8 cellular contexts compared by ENCODE assay signal in genomic region chr2:231642631-231643493, GRCh38. TPM values are rescaled to one million over a fixed set of nuclear protein-coding genes. Genes with fewer than 3 reads are reported as not detected.
DNase-seq lines count a peak whose midpoint lies in the region; ATAC-seq and TF ChIP-seq lines count a peak whose summit lies in the region.

No MANE protein-coding gene starts in this region.

- no peaks in the 10 kb centered on the region for H3K36me3 ChIP-seq in OCI-LY1 (ENCODE audit: insufficient read depth, low read length)
- H3K36me3 ChIP-seq in esophagus squamous epithelium, result no peaks in the 10 kb centered on the region
- H3K36me3 ChIP-seq in tibial nerve, result no peaks in the 10 kb centered on the region

- H3K9me3 ChIP-seq in OCI-LY1 (ENCODE audit: low read length) (no peaks in the 10 kb centered on the region), esophagus squamous epithelium (no peaks in the 10 kb centered on the region), tibial nerve (no peaks in the 10 kb centered on the region)

- peak overlapping the region; percentile 99 for H3K27ac Mint-ChIP-seq in osteocyte (ENCODE audit: unreplicated experiment)

- H3K79me2 ChIP-seq in OCI-LY1 (ENCODE audit: insufficient read depth, low read length), result no peaks in the 10 kb centered on the region

- ATAC-seq in HG02571 (IDR thresholded peaks at IDR 0.05; ENCODE audit: unreplicated experiment), result peak; percentile 65

- TF ChIP-seq POLR2A in esophagus squamous epithelium (IDR thresholded peaks at IDR 0.05) (peak in 1 of 4 donors; percentile 49), tibial nerve (IDR thresholded peaks at IDR 0.05) (no peak)

- intact Hi-C loops in esophagus squamous epithelium (cut with DNase I), result no loop called here

- H3K4me2 ChIP-seq in OCI-LY1 (ENCODE audit: low read length), result peak overlapping the region; percentile 55

- peak; percentile 83 to 94 for TF ChIP-seq EP300 in tibial nerve (IDR thresholded peaks at IDR 0.05)

- H3K9me2 ChIP-seq in OCI-LY1 (ENCODE audit: low read depth, low read length), result no peaks in the 10 kb centered on the region

- peak overlapping the region; percentile 19; the same call in 1 of the 2 replicates for H3K9ac ChIP-seq in OCI-LY1 (ENCODE audit: low read length)

- no peak overlapping the region for H2AFZ ChIP-seq in OCI-LY1 (ENCODE audit: low read length)

- H3K4me3 ChIP-seq in OCI-LY1 (ENCODE audit: low read depth, low read length, poor library complexity, severe bottlenecking) (peak overlapping the region; percentile 29), esophagus squamous epithelium (peak overlapping the region in 3 of 4 donors; percentile 15 to 57 (median 33)), tibial nerve (peak overlapping the region in 2 of 4 donors; percentile 15 to 24)

- H4K20me1 ChIP-seq in OCI-LY1 (ENCODE audit: insufficient read depth, low read length), result no peaks in the 10 kb centered on the region

- peak; percentile 98 for DNase-seq in ELR (ENCODE audit: low read depth)
- DNase-seq in activated T-cell treated with anti-CD3 and anti-CD28 coated beads, Interleukin-2, amount 50 U/mL, for 1 hour, result peak; percentile 55
- peak; percentile 23 for DNase-seq in esophagus squamous epithelium (lab: John Stamatoyannopoulos, UW)
- DNase-seq in osteocyte (ENCODE audit: extremely low spot score, unreplicated experiment), result peak; percentile 95
- DNase-seq in tibial nerve (ENCODE audit: low spot score in 2 of 2), result peak; percentile 81 to 85
- DNase-seq in NCI-H1930 (lab: John Stamatoyannopoulos, UW), result no peak

- H3K4me3 Mint-ChIP-seq in osteocyte (ENCODE audit: unreplicated experiment), result peak overlapping the region; percentile 64

- H3K27me3 ChIP-seq in OCI-LY1 (ENCODE audit: insufficient read depth, low read length) (no peaks in the 10 kb centered on the region), esophagus squamous epithelium (no peaks in the 10 kb centered on the region), tibial nerve (no peaks in the 10 kb centered on the region)

- H3K9me3 Mint-ChIP-seq in osteocyte (ENCODE audit: unreplicated experiment), result no peaks in the 10 kb centered on the region

- no peak for TF ChIP-seq CTCF in OCI-LY1 (IDR thresholded peaks at IDR 0.05; ENCODE audit: low read length)
- peak in 1 of 6 experiments; percentile 16 for TF ChIP-seq CTCF in esophagus squamous epithelium (IDR thresholded peaks at IDR 0.05)
- TF ChIP-seq CTCF in osteocyte (IDR thresholded peaks at IDR 0.05), result no peak
- TF ChIP-seq CTCF in tibial nerve (IDR thresholded peaks at IDR 0.05), result peak in 1 of 5 experiments; percentile 37

- WGBS in esophagus squamous epithelium, 2 donors, result 6 to 11% methylated on average over 13 to 27 of the region's 30 CpGs
- WGBS in tibial nerve, 2 donors, result 29 to 36% methylated on average over 29 of the region's 30 CpGs

- no peaks in the 10 kb centered on the region for H3F3A ChIP-seq in OCI-LY1 (ENCODE audit: insufficient read depth, low read length)

- no peaks in the 10 kb centered on the region for H3K36me3 Mint-ChIP-seq in osteocyte (ENCODE audit: unreplicated experiment)

- peak overlapping the region; percentile 44 for H3K27ac ChIP-seq in OCI-LY1 (ENCODE audit: low read depth, low read length, poor library complexity, severe bottlenecking)
- H3K27ac ChIP-seq in esophagus squamous epithelium, result peak overlapping the region; percentile 91 to 96 (median 96)
- peak overlapping the region; percentile 77 to 99 (median 88) for H3K27ac ChIP-seq in tibial nerve

- H3K4me1 Mint-ChIP-seq in osteocyte (ENCODE audit: unreplicated experiment), result peaks cover 38% of the 10 kb centered on the region

- H3K4me1 ChIP-seq in OCI-LY1 (ENCODE audit: insufficient read depth, low read length, severe bottlenecking) (peaks cover 18% of the 10 kb centered on the region), esophagus squamous epithelium (peaks cover 20 to 75% (median 38%) of the 10 kb centered on the region in 3 donors), tibial nerve (peaks cover 3 to 58% (median 33%) of the 10 kb centered on the region in 4 donors)

- no peaks in the 10 kb centered on the region for H3K27me3 Mint-ChIP-seq in osteocyte (ENCODE audit: unreplicated experiment)

RNA-seq across cellular contexts. Expression of gene TEX44, which starts 50.2 kb away (rescaled TPM):
- not detected for total RNA-seq in esophagus squamous epithelium
- not detected in 2 replicates for total RNA-seq in osteocyte
- total RNA-seq in tibial nerve, result not detected

Comparison
In these comparisons a context has a peak if more than half of its experiments do, and no peak if none do; other contexts are left out.
1. DNase-seq: peak in ELR (single experiment), activated T-cell treated with anti-CD3 and anti-CD28 coated beads, Interleukin-2, amount 50 U/mL, for 1 hour (single experiment), esophagus squamous epithelium (single experiment), osteocyte (single experiment) and tibial nerve (2 of 2); none in NCI-H1930 (0 of 2).
2. H3K27ac ChIP-seq: peak in every context shown above with its lines; median percentile 96 in esophagus squamous epithelium; 88 in tibial nerve; 44 in OCI-LY1.